In genomic region chr5:107813559-107813958, GRCh38 we compare ENCODE assay signal across 13 cellular contexts.
DNase-seq lines count a peak whose midpoint lies in the region; ATAC-seq and TF ChIP-seq lines count a peak whose summit lies in the region.
"Had no signal": no experiment of that assay in that cellular context is flagged by ENCODE, and none has a peak within 500 bp of the region (broad histone marks: within the 10 kb centered on the region; RNA-seq: fewer than 3 reads in every experiment).

No MANE protein-coding gene starts in this region.

- no peak for TF ChIP-seq CTCF in GM12865 (IDR thresholded peaks at IDR 0.05; ENCODE audit: insufficient read depth, low read depth, low read length, missing control alignments)

- DNase-seq in GM12865 (ENCODE audit: low read depth) (peak; percentile 85), NCI-H345 (lab: John Stamatoyannopoulos, UW) (no peak), HPDE6-E6E7 (ENCODE audit: extremely low spot score) (no peak), NK-92 (lab: John Stamatoyannopoulos, UW; ENCODE audit: unreplicated experiment) (no peak)
- DNase-seq: NCI-H446, SIG-M5 had no signal

- no peak overlapping the region for H3K4me3 ChIP-seq in GM12865 (ENCODE audit: low read depth, low read length)
- H3K4me3 ChIP-seq: cardiac muscle cell, esophagus muscularis mucosa, skin epidermis had no signal

- peak; percentile 84 for ATAC-seq in GM19395 (IDR thresholded peaks at IDR 0.05; ENCODE audit: unreplicated experiment)
- ATAC-seq in HG02759 (IDR thresholded peaks at IDR 0.05; ENCODE audit: unreplicated experiment), result peak; percentile 71
- peak; percentile 70 for ATAC-seq in HG03460 (IDR thresholded peaks at IDR 0.05; ENCODE audit: unreplicated experiment)
- no peak for ATAC-seq in GM18519 (IDR thresholded peaks at IDR 0.05; ENCODE audit: low FRiP score, unreplicated experiment)
